In the genomic region with DNA sequence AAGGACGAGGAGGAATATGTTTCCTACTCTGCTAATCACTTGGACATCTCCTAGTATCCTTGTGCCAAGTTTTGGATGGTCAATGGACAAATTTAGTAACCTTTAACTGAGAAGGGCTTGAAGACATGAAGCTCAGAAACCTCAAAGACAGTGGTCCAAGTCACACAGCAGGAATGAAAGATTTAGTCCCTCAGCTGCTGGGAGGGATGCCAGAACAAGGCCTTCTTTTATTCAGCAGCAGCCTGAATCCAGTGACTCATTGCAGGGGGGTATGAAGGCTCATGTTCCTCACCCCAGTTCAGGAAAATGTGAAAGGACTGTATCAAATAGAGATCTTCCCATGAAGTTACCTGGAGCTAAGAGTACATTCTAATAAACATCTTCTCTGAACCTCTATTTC, we compare ENCODE assay signal across 11 cellular contexts.
A peak's percentile ranks its signal among the peaks of the same experiment; 100 is the strongest.
DNase-seq lines count a peak whose midpoint lies in the region; ATAC-seq and TF ChIP-seq lines count a peak whose summit lies in the region.
"Had no signal": no experiment of that assay in that cellular context is flagged by ENCODE, and none has a peak within 500 bp of the region (broad histone marks: within the 10 kb centered on the region; RNA-seq: fewer than 3 reads in every experiment).

No MANE protein-coding gene starts in this region.

- POLR2A ChIA-PET in SK-N-SH (lab: Yijun Ruan, JAX), result no interaction called here
- POLR2A ChIA-PET in activated CD4-positive, alpha-beta memory T cell treated with anti-CD3 and anti-CD28 coated beads for 36 hours (lab: Charles Lee), result no interaction called here

- TF ChIP-seq RAD21 in SK-N-SH (IDR thresholded peaks at IDR 0.05; ENCODE audit: low read length), result no peak

- H3K36me3 ChIP-seq in GM23338 (ENCODE audit: insufficient read depth) (no peaks in the 10 kb centered on the region), SK-N-SH (replicated peaks in 1 of 2; ENCODE audit: control insufficient read depth in 1 of 2, insufficient read depth in 2 of 2, low read length in 1 of 2) (no peaks in the 10 kb centered on the region)

- H3K4me1 ChIP-seq in GM23338 (ENCODE audit: insufficient read depth) (no peaks in the 10 kb centered on the region), SK-N-SH (ENCODE audit: control insufficient read depth in 1 of 2, insufficient read depth in 2 of 2, low read depth in 1 of 2, low read length in 1 of 2) (peaks cover 0 to 17% of the 10 kb centered on the region in 2 experiments; a peak in 3 of 4 replicates)

- H3K9ac ChIP-seq in SK-N-SH, result no peak overlapping the region; the same call in 1 of the 2 replicates

- H3K79me2 ChIP-seq in GM23338 (replicated peaks; ENCODE audit: insufficient read depth) (no peaks in the 10 kb centered on the region), SK-N-SH (ENCODE audit: insufficient read depth) (no peaks in the 10 kb centered on the region)

- H3K27ac Mint-ChIP-seq in GM23338, result no peak overlapping the region
- H3K27ac Mint-ChIP-seq in activated CD4-positive, alpha-beta memory T cell treated with anti-CD3 and anti-CD28 coated beads for 36 hours, result no peak overlapping the region
- H3K27ac Mint-ChIP-seq: naive thymus-derived CD4-positive, alpha-beta T cell; T-helper 2 cell treated with Interferon-gamma antibody and Interleukin-4, amounts not matched to agents 5 μg/mL and 100 μg/mL, for 36 hours had no signal

- no peaks in the 10 kb centered on the region for H4K20me1 ChIP-seq in GM23338 (replicated peaks; ENCODE audit: insufficient read depth)
- H4K20me1 ChIP-seq in SK-N-SH (ENCODE audit: insufficient read depth), result no peaks in the 10 kb centered on the region

- no peaks in the 10 kb centered on the region for H3K9me3 ChIP-seq in SK-N-SH

- DNase-seq in GM23338 (ENCODE audit: low spot score) (no peak), SK-N-SH (no peak), fibroblast of villous mesenchyme (ENCODE audit: low read depth) (peak; percentile 51), smooth muscle cell of the brain vasculature (ENCODE audit: low read depth, low spot score) (peak; percentile 69), OCI-M1 (lab: John Stamatoyannopoulos, UW) (no peak)
- DNase-seq in activated CD4-positive, alpha-beta memory T cell treated with anti-CD3 and anti-CD28 coated beads for 36 hours, result no peak
- DNase-seq: effector CD4-positive, alpha-beta T cell; naive thymus-derived CD4-positive, alpha-beta T cell; NCI-H1694 had no signal

- H3F3A ChIP-seq in GM23338 (replicated peaks; ENCODE audit: low read depth), result no peaks in the 10 kb centered on the region
- H3F3A ChIP-seq in SK-N-SH (replicated peaks; ENCODE audit: insufficient read depth), result peaks cover 25% of the 10 kb centered on the region

- H3K9me3 Mint-ChIP-seq in GM23338, result no peaks in the 10 kb centered on the region
- no peaks in the 10 kb centered on the region for H3K9me3 Mint-ChIP-seq in activated CD4-positive, alpha-beta memory T cell treated with anti-CD3 and anti-CD28 coated beads for 36 hours
- H3K9me3 Mint-ChIP-seq: naive thymus-derived CD4-positive, alpha-beta T cell; T-helper 2 cell treated with Interferon-gamma antibody and Interleukin-4, amounts not matched to agents 5 μg/mL and 100 μg/mL, for 36 hours had no signal

- H3K4me3 ChIP-seq in GM23338, result no peak overlapping the region
- H3K4me3 ChIP-seq in SK-N-SH (ENCODE audit: low read depth in 2 of 2, low read length in 1 of 2), result no peak overlapping the region
- H3K4me3 ChIP-seq in fibroblast of villous mesenchyme (ENCODE audit: low read depth, low read length), result no peak overlapping the region

- 0 out of 2 replicates have a peak overlapping the region, but pooled peaks have one; percentile 8 for H2AFZ ChIP-seq in GM23338
- no peak overlapping the region for H2AFZ ChIP-seq in SK-N-SH (ENCODE audit: low read depth)

- H3K27ac ChIP-seq in GM23338 (ENCODE audit: low read depth) (no peak overlapping the region), SK-N-SH (ENCODE audit: low read depth in 2 of 2, low read length in 1 of 2) (peak overlapping the region; percentile 50 to 85; a peak in 3 of 4 replicates)

- intact Hi-C loops in activated CD4-positive, alpha-beta memory T cell treated with anti-CD3 and anti-CD28 coated beads for 36 hours (cut with micrococcal nuclease), result loop anchor here (1.0 to 5.0 kb wide), 3 partner anchors 431 to 1105 kb away; no protein-coding TSS in a partner anchor

- no peak for ATAC-seq in GM23338
- no peak for ATAC-seq in GM21360 (IDR thresholded peaks at IDR 0.05; ENCODE audit: unreplicated experiment)

- no peaks in the 10 kb centered on the region for H3K27me3 ChIP-seq in GM23338 (ENCODE audit: insufficient read depth)
- no peaks in the 10 kb centered on the region; the same call in 1 of the 2 replicates for H3K27me3 ChIP-seq in SK-N-SH (ENCODE audit: insufficient read depth)

- no peaks in the 10 kb centered on the region for H3K36me3 Mint-ChIP-seq in GM23338 (ENCODE audit: low read depth)
- H3K36me3 Mint-ChIP-seq in activated CD4-positive, alpha-beta memory T cell treated with anti-CD3 and anti-CD28 coated beads for 36 hours, result no peaks in the 10 kb centered on the region
- H3K36me3 Mint-ChIP-seq: naive thymus-derived CD4-positive, alpha-beta T cell had no signal

- H3K4me1 Mint-ChIP-seq in GM23338, result 0 out of 3 replicates have a peak, but pooled peaks cover 3% of the 10 kb centered on the region
- no peaks in the 10 kb centered on the region for H3K4me1 Mint-ChIP-seq in activated CD4-positive, alpha-beta memory T cell treated with anti-CD3 and anti-CD28 coated beads for 36 hours (ENCODE audit: low read depth)
- H3K4me1 Mint-ChIP-seq: naive thymus-derived CD4-positive, alpha-beta T cell had no signal

- TF ChIP-seq CTCF in GM23338 (conservative IDR thresholded peaks at IDR 0.05; ENCODE audit: low read depth in 2 of 2) (no peak), SK-N-SH (IDR thresholded peaks at IDR 0.05) (no peak), fibroblast of villous mesenchyme (IDR thresholded peaks at IDR 0.05; ENCODE audit: insufficient read depth, low read depth, low read length) (no peak)

- no peaks in the 10 kb centered on the region for H3K9me2 ChIP-seq in GM23338 (ENCODE audit: insufficient read depth)
- H3K9me2 ChIP-seq in SK-N-SH, result no peaks in the 10 kb centered on the region

- TF ChIP-seq EP300 in SK-N-SH (IDR thresholded peaks at IDR 0.05; ENCODE audit: borderline replicate concordance in 1 of 2, low read depth in 1 of 2, low read length in 1 of 2), result peak in 1 of 2 experiments; percentile 83; a peak in 2 of 4 replicates

- 45% methylated on average over 1 of the region's 1 CpG for WGBS in SK-N-SH (ENCODE audit: low lambda C conversion rate)

- CTCF ChIA-PET in SK-N-SH (lab: Yijun Ruan, JAX), result interaction anchor here (0.8 to 4.2 kb wide), 9 partner anchors 57 to 989 kb away, joined by 3 to 47 read pairs (median 4); partner anchors contain the start of gene ARSJ
- CTCF ChIA-PET in activated CD4-positive, alpha-beta memory T cell treated with anti-CD3 and anti-CD28 coated beads for 36 hours (lab: Charles Lee), result interaction anchor here (0.9 to 1.7 kb wide), 3 partner anchors 10 to 1025 kb away, joined by 3 to 6 read pairs (median 4); no protein-coding TSS in a partner anchor

- H3K4me3 Mint-ChIP-seq in GM23338, result no peak overlapping the region
- no peak overlapping the region for H3K4me3 Mint-ChIP-seq in activated CD4-positive, alpha-beta memory T cell treated with anti-CD3 and anti-CD28 coated beads for 36 hours
- H3K4me3 Mint-ChIP-seq: naive thymus-derived CD4-positive, alpha-beta T cell; T-helper 2 cell treated with Interferon-gamma antibody and Interleukin-4, amounts not matched to agents 5 μg/mL and 100 μg/mL, for 36 hours had no signal

- H3K4me2 ChIP-seq in GM23338 (no peak overlapping the region), SK-N-SH (peak overlapping the region; percentile 24; the same call in 1 of the 2 replicates)

- H3K27me3 Mint-ChIP-seq in GM23338 (ENCODE audit: insufficient read depth, low read depth, poor library complexity), result no peaks in the 10 kb centered on the region
- H3K27me3 Mint-ChIP-seq in activated CD4-positive, alpha-beta memory T cell treated with anti-CD3 and anti-CD28 coated beads for 36 hours, result peaks cover 3% of the 10 kb centered on the region

TF ChIP-seq in SK-N-SH, 30 proteins besides CTCF, POLR2A, EP300 and RAD21:
- TF ChIP-seq FOSL2 (IDR thresholded peaks at IDR 0.05; ENCODE audit: borderline replicate concordance, low read depth), result peak; percentile 92
- TF ChIP-seq RXRA (IDR thresholded peaks at IDR 0.05; ENCODE audit: borderline replicate concordance, low read depth), result peak; percentile 58; the same call in 1 of the 2 replicates
- TF ChIP-seq RFX5 (IDR thresholded peaks at IDR 0.05; ENCODE audit: low read length), result no peak
- peak; percentile 92 for TF ChIP-seq NFIC (IDR thresholded peaks at IDR 0.05; ENCODE audit: borderline replicate concordance)
- peak; percentile 93 for TF ChIP-seq JUND (IDR thresholded peaks at IDR 0.05)
- peak; percentile 57; the same call in 1 of the 2 replicates for TF ChIP-seq TEAD4 (IDR thresholded peaks at IDR 0.05; ENCODE audit: borderline replicate concordance, insufficient read depth)
- no peak for TF ChIP-seq SMC3 (IDR thresholded peaks at IDR 0.05; ENCODE audit: low read depth, low read length)
- TF ChIP-seq, protein P1, sequence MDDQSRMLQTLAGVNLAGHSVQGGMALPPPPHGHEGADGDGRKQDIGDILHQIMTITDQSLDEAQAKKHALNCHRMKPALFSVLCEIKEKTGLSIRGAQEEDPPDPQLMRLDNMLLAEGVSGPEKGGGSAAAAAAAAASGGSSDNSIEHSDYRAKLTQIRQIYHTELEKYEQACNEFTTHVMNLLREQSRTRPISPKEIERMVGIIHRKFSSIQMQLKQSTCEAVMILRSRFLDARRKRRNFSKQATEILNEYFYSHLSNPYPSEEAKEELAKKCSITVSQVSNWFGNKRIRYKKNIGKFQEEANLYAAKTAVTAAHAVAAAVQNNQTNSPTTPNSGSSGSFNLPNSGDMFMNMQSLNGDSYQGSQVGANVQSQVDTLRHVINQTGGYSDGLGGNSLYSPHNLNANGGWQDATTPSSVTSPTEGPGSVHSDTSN (IDR thresholded peaks at IDR 0.05), result peak; percentile 81
- peak; percentile 40; the same call in 1 of the 2 replicates for TF ChIP-seq POLR2AphosphoS5 (IDR thresholded peaks at IDR 0.05; ENCODE audit: low read depth, low read length)
- TF ChIP-seq FOXM1 (IDR thresholded peaks at IDR 0.05; ENCODE audit: low read depth), result no peak
- TF ChIP-seq TCF12 (IDR thresholded peaks at IDR 0.05), result peak; percentile 86
- TF ChIP-seq, protein P2, sequence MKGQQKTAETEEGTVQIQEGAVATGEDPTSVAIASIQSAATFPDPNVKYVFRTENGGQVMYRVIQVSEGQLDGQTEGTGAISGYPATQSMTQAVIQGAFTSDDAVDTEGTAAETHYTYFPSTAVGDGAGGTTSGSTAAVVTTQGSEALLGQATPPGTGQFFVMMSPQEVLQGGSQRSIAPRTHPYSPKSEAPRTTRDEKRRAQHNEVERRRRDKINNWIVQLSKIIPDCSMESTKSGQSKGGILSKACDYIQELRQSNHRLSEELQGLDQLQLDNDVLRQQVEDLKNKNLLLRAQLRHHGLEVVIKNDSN (IDR thresholded peaks at IDR 0.05; ENCODE audit: borderline replicate concordance, low read depth), result no peak
- peak; percentile 68 for TF ChIP-seq MEF2A (IDR thresholded peaks at IDR 0.05; ENCODE audit: borderline replicate concordance, low read depth)

Comparison
In these comparisons a context has a peak if more than half of its experiments do, and no peak if none do; other contexts are left out.
1. DNase-seq: peak in fibroblast of villous mesenchyme (single experiment) and smooth muscle cell of the brain vasculature (single experiment); none in GM23338 (single experiment), SK-N-SH (single experiment), activated CD4-positive, alpha-beta memory T cell treated with anti-CD3 and anti-CD28 coated beads for 36 hours (single experiment) and OCI-M1 (single experiment).